17 cellular contexts compared by ENCODE assay signal in the genomic region with DNA sequence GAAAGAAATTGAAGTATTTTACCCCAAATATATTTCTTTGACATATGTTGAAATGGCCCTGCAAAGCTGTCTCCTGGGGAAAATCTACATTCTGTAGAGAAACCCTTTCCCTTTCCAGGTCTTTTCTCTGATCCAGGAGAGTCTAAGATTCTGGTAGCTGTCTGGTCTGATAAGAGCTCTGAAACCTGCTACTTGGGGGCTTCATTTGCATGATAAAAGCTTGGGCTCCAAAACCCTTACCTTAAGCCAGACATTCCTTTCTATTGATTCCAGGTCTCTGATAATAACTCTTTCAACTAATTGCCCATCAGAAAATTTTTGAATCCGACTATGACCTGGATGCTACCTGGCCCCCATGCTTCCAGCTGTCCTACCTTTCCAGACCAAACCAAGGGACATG.
"Had no signal": no experiment of that assay in that cellular context is flagged by ENCODE, and none has a peak within 500 bp of the region (broad histone marks: within the 10 kb centered on the region; RNA-seq: fewer than 3 reads in every experiment).

No MANE protein-coding gene starts in this region.

- H3K27me3 ChIP-seq: dorsolateral prefrontal cortex, esophagus muscularis mucosa, foreskin keratinocyte, gastroesophageal sphincter, heart left ventricle, hepatocyte, left lung had no signal

- H3K79me2 ChIP-seq: hepatocyte had no signal

- H3K4me3 ChIP-seq: coronary artery, dorsolateral prefrontal cortex, esophagus muscularis mucosa, gastroesophageal sphincter, heart left ventricle, hepatocyte, left lung, lower lobe of right lung had no signal

- H3K27ac ChIP-seq: coronary artery, dorsolateral prefrontal cortex, esophagus muscularis mucosa, foreskin keratinocyte, gastroesophageal sphincter, heart left ventricle, hepatocyte, left lung, lower lobe of right lung had no signal

- H3K4me2 ChIP-seq: hepatocyte had no signal

- ATAC-seq: foreskin keratinocyte, gastroesophageal sphincter, heart left ventricle, left cardiac atrium, left lung, left ventricle myocardium superior, lower lobe of right lung had no signal

- H3K9me3 ChIP-seq: esophagus muscularis mucosa, gastroesophageal sphincter, heart left ventricle, left lung, lower lobe of right lung had no signal

- DNase-seq: dermis blood vessel endothelial cell; dorsolateral prefrontal cortex; effector CD4-positive, alpha-beta T cell; effector memory CD4-positive, alpha-beta T cell; foreskin keratinocyte; heart left ventricle; hypothalamus; left cardiac atrium; left lung; left ventricle myocardium superior; lower lobe of right lung; mesenchymal stem cell; midbrain had no signal

- H2AFZ ChIP-seq: hepatocyte had no signal

- H3K36me3 ChIP-seq: esophagus muscularis mucosa, gastroesophageal sphincter, heart left ventricle, left lung, lower lobe of right lung had no signal

- H3K4me1 ChIP-seq: esophagus muscularis mucosa, foreskin keratinocyte, gastroesophageal sphincter, left lung, lower lobe of right lung had no signal
